In genomic region chr2:45890819-45891218, GRCh38 we compare ENCODE assay signal across 13 cellular contexts.
DNase-seq lines count a peak whose midpoint lies in the region; FAIRE-seq lines count a peak whose summit lies in the region.
"Had no signal": no experiment of that assay in that cellular context is flagged by ENCODE, and none has a peak within 500 bp of the region (broad histone marks: within the 10 kb centered on the region; RNA-seq: fewer than 3 reads in every experiment).

No MANE protein-coding gene starts in this region.

- H3K27ac ChIP-seq in adipose tissue (ENCODE audit: low read depth, low read length) (peak overlapping the region; percentile 11), small intestine (ENCODE audit: low read depth in 1 of 2, low read length in 1 of 2) (peak overlapping the region in 1 of 2 donors; percentile 22)

- peaks cover 9 to 17% of the 10 kb centered on the region in 2 donors for H3K4me1 ChIP-seq in small intestine (ENCODE audit: control insufficient read depth in 2 of 2, insufficient read depth in 1 of 2, low read depth in 1 of 2, low read length in 1 of 2)

- FAIRE-seq in small intestine (lab: Jason Lieb, UNC), result no peak

- no peaks in the 10 kb centered on the region for H3K36me3 ChIP-seq in small intestine (ENCODE audit: control insufficient read depth in 2 of 2, insufficient read depth in 2 of 2, low read length in 2 of 2)

- WGBS in adipose tissue, 3 donors, result 66 to 72% (median 67%) methylated on average over 5 of the region's 5 CpGs
- WGBS in small intestine, 3 donors, result 27 to 53% (median 38%) methylated on average over 5 of the region's 5 CpGs

- H3K27me3 ChIP-seq in small intestine (ENCODE audit: control insufficient read depth in 2 of 2, insufficient read depth in 2 of 2, low read length in 2 of 2), result no peaks in the 10 kb centered on the region

- no peaks in the 10 kb centered on the region for H3K9me3 ChIP-seq in small intestine (ENCODE audit: control insufficient read depth, low read depth)

- DNase-seq in SIG-M5 treated with dmso at 0.1 percent for 504 hours (lab: John Stamatoyannopoulos, UW; ENCODE audit: unreplicated experiment) (peak; percentile 62), SIG-M5 (lab: John Stamatoyannopoulos, UW) (no peak), NAMALWA (ENCODE audit: low spot score) (peak; percentile 26), small intestine (peak; percentile 64), NCI-H1694 treated with DMSO at 0.1 percent for 48 hours (lab: John Stamatoyannopoulos, UW) (no peak), COR-L47 (lab: John Stamatoyannopoulos, UW) (no peak), LoVo (ENCODE audit: low spot score) (no peak)
- DNase-seq: dermis blood vessel endothelial cell, GOT3, Kasumi-1, mammary epithelial cell, retina had no signal

- no peak overlapping the region for H3K4me3 ChIP-seq in small intestine (ENCODE audit: low read depth in 1 of 2, low read length in 2 of 2)

Comparison
In these comparisons a context has a peak if more than half of its experiments do, and no peak if none do; other contexts are left out.
1. DNase-seq: peak in SIG-M5 treated with dmso at 0.1 percent for 504 hours (single experiment), NAMALWA (single experiment) and small intestine (single experiment); none in SIG-M5 (single experiment), NCI-H1694 treated with DMSO at 0.1 percent for 48 hours (single experiment), COR-L47 (single experiment) and LoVo (single experiment).